ENCODE assay signal across 3 cellular contexts in the genomic region with DNA sequence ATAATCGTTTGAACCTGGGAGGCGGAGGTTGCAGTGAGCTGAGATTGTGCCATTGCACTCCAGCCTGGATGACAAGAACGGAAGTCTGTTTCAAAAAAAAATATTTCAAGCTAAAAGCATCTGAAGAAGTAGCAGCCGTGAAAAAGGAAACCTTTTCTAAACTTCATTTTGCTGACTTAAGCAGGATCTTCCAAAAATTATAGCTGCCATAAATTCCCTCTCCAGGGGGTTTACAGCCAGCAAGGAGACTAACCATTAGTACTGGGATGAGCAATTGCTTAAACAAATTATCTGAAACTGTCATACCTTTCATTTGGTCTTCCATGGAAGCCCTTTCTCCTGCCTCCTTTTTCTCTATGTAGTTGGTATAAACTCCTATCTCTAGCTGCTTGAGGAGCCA.
TF ChIP-seq lines count a peak whose summit lies in the region.

No MANE protein-coding gene starts in this region.

TF ChIP-seq in A549, 52 proteins besides CTCF, POLR2A, EP300 and RAD21:
- TF ChIP-seq EHF (CRISPR knock-in tag; IDR thresholded peaks at IDR 0.05) (no peak), MAFK (IDR thresholded peaks at IDR 0.05; ENCODE audit: partially characterized antibody) (peak; percentile 70)
TF ChIP-seq in A549: peak in this region for 1.

TF ChIP-seq in GM23338, 12 proteins besides CTCF, POLR2A, EP300 and RAD21:
- TF ChIP-seq, protein P1, sequence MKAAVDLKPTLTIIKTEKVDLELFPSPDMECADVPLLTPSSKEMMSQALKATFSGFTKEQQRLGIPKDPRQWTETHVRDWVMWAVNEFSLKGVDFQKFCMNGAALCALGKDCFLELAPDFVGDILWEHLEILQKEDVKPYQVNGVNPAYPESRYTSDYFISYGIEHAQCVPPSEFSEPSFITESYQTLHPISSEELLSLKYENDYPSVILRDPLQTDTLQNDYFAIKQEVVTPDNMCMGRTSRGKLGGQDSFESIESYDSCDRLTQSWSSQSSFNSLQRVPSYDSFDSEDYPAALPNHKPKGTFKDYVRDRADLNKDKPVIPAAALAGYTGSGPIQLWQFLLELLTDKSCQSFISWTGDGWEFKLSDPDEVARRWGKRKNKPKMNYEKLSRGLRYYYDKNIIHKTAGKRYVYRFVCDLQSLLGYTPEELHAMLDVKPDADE (IDR thresholded peaks at IDR 0.05): no peak
- TF ChIP-seq, protein P2, sequence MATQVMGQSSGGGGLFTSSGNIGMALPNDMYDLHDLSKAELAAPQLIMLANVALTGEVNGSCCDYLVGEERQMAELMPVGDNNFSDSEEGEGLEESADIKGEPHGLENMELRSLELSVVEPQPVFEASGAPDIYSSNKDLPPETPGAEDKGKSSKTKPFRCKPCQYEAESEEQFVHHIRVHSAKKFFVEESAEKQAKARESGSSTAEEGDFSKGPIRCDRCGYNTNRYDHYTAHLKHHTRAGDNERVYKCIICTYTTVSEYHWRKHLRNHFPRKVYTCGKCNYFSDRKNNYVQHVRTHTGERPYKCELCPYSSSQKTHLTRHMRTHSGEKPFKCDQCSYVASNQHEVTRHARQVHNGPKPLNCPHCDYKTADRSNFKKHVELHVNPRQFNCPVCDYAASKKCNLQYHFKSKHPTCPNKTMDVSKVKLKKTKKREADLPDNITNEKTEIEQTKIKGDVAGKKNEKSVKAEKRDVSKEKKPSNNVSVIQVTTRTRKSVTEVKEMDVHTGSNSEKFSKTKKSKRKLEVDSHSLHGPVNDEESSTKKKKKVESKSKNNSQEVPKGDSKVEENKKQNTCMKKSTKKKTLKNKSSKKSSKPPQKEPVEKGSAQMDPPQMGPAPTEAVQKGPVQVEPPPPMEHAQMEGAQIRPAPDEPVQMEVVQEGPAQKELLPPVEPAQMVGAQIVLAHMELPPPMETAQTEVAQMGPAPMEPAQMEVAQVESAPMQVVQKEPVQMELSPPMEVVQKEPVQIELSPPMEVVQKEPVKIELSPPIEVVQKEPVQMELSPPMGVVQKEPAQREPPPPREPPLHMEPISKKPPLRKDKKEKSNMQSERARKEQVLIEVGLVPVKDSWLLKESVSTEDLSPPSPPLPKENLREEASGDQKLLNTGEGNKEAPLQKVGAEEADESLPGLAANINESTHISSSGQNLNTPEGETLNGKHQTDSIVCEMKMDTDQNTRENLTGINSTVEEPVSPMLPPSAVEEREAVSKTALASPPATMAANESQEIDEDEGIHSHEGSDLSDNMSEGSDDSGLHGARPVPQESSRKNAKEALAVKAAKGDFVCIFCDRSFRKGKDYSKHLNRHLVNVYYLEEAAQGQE (IDR thresholded peaks at IDR 0.05; ENCODE audit: unreplicated experiment): no peak
TF ChIP-seq in GM23338: peak in this region for 0.

TF ChIP-seq in K562, 482 proteins besides CTCF, POLR2A, EP300 and RAD21:
- TF ChIP-seq KLF6 (CRISPR knock-in tag; IDR thresholded peaks at IDR 0.05; ENCODE audit: borderline replicate concordance): no peak
- TF ChIP-seq, protein P3, sequence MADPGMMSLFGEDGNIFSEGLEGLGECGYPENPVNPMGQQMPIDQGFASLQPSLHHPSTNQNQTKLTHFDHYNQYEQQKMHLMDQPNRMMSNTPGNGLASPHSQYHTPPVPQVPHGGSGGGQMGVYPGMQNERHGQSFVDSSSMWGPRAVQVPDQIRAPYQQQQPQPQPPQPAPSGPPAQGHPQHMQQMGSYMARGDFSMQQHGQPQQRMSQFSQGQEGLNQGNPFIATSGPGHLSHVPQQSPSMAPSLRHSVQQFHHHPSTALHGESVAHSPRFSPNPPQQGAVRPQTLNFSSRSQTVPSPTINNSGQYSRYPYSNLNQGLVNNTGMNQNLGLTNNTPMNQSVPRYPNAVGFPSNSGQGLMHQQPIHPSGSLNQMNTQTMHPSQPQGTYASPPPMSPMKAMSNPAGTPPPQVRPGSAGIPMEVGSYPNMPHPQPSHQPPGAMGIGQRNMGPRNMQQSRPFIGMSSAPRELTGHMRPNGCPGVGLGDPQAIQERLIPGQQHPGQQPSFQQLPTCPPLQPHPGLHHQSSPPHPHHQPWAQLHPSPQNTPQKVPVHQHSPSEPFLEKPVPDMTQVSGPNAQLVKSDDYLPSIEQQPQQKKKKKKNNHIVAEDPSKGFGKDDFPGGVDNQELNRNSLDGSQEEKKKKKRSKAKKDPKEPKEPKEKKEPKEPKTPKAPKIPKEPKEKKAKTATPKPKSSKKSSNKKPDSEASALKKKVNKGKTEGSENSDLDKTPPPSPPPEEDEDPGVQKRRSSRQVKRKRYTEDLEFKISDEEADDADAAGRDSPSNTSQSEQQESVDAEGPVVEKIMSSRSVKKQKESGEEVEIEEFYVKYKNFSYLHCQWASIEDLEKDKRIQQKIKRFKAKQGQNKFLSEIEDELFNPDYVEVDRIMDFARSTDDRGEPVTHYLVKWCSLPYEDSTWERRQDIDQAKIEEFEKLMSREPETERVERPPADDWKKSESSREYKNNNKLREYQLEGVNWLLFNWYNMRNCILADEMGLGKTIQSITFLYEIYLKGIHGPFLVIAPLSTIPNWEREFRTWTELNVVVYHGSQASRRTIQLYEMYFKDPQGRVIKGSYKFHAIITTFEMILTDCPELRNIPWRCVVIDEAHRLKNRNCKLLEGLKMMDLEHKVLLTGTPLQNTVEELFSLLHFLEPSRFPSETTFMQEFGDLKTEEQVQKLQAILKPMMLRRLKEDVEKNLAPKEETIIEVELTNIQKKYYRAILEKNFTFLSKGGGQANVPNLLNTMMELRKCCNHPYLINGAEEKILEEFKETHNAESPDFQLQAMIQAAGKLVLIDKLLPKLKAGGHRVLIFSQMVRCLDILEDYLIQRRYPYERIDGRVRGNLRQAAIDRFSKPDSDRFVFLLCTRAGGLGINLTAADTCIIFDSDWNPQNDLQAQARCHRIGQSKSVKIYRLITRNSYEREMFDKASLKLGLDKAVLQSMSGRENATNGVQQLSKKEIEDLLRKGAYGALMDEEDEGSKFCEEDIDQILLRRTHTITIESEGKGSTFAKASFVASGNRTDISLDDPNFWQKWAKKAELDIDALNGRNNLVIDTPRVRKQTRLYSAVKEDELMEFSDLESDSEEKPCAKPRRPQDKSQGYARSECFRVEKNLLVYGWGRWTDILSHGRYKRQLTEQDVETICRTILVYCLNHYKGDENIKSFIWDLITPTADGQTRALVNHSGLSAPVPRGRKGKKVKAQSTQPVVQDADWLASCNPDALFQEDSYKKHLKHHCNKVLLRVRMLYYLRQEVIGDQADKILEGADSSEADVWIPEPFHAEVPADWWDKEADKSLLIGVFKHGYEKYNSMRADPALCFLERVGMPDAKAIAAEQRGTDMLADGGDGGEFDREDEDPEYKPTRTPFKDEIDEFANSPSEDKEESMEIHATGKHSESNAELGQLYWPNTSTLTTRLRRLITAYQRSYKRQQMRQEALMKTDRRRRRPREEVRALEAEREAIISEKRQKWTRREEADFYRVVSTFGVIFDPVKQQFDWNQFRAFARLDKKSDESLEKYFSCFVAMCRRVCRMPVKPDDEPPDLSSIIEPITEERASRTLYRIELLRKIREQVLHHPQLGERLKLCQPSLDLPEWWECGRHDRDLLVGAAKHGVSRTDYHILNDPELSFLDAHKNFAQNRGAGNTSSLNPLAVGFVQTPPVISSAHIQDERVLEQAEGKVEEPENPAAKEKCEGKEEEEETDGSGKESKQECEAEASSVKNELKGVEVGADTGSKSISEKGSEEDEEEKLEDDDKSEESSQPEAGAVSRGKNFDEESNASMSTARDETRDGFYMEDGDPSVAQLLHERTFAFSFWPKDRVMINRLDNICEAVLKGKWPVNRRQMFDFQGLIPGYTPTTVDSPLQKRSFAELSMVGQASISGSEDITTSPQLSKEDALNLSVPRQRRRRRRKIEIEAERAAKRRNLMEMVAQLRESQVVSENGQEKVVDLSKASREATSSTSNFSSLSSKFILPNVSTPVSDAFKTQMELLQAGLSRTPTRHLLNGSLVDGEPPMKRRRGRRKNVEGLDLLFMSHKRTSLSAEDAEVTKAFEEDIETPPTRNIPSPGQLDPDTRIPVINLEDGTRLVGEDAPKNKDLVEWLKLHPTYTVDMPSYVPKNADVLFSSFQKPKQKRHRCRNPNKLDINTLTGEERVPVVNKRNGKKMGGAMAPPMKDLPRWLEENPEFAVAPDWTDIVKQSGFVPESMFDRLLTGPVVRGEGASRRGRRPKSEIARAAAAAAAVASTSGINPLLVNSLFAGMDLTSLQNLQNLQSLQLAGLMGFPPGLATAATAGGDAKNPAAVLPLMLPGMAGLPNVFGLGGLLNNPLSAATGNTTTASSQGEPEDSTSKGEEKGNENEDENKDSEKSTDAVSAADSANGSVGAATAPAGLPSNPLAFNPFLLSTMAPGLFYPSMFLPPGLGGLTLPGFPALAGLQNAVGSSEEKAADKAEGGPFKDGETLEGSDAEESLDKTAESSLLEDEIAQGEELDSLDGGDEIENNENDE (IDR thresholded peaks at IDR 0.05; ENCODE audit: low read depth, low read length): no peak
- no peak for TF ChIP-seq ZNF263 (CRISPR knock-in tag; IDR thresholded peaks at IDR 0.05; ENCODE audit: borderline replicate concordance)
- no peak for TF ChIP-seq ZNF766 (CRISPR knock-in tag; conservative IDR thresholded peaks at IDR 0.05)
- TF ChIP-seq, protein P4, sequence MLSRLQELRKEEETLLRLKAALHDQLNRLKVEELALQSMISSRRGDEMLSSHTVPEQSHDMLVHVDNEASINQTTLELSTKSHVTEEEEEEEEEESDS (CRISPR knock-in tag; IDR thresholded peaks at IDR 0.05): no peak
- no peak for TF ChIP-seq HDAC2 (IDR thresholded peaks at IDR 0.05)
- TF ChIP-seq EWSR1 (IDR thresholded peaks at IDR 0.05; ENCODE audit: borderline replicate concordance, low read depth, partially characterized antibody): no peak
- TF ChIP-seq ZNF316 (IDR thresholded peaks at IDR 0.05): 0 out of 2 replicates have a peak, but pooled peaks have one; percentile 8
TF ChIP-seq in K562: peak in this region for 1.
